17 cellular contexts compared by ENCODE assay signal in the genomic region with DNA sequence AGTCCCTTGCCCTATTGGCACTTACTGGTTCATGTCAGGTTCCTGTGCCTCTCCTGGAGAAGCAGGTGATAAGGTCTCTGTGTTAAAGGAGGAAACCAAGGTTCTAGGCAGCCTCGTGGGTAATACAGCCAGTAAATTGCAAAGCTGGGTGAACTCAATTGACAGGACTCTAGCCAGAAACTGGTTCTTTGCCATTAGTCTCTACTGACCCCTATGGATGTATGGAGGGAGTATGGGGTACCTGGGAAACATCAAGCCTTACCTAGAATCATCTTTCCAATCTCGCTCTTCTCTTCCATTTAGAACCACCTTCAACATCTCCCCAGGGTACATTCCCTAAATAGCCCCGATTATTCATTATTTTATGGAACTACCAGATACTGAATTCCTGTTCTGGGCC.
DNase-seq lines count a peak whose midpoint lies in the region; ATAC-seq, FAIRE-seq and TF ChIP-seq lines count a peak whose summit lies in the region.
"Had no signal": no experiment of that assay in that cellular context is flagged by ENCODE, and none has a peak within 500 bp of the region (broad histone marks: within the 10 kb centered on the region; RNA-seq: fewer than 3 reads in every experiment).

No MANE protein-coding gene starts in this region.

- H2BK5ac ChIP-seq in H9 (ENCODE audit: insufficient read length, low read length) (no peak overlapping the region), mesendoderm (ENCODE audit: low read length) (no peak overlapping the region)

- POLR2A ChIA-PET in HepG2 (lab: Yijun Ruan, JAX), result no interaction called here

- H3K4ac ChIP-seq in H9 (ENCODE audit: low read depth, low read length) (no peak overlapping the region), mesendoderm (ENCODE audit: low read depth, low read length) (no peak overlapping the region)

- H3K79me2 ChIP-seq in H9 (ENCODE audit: insufficient read depth, low read length) (no peaks in the 10 kb centered on the region), mesendoderm (ENCODE audit: control insufficient read depth, insufficient read depth, low read length) (no peaks in the 10 kb centered on the region), HepG2 (ENCODE audit: insufficient read depth, low read length) (no peaks in the 10 kb centered on the region)

- H3K27ac Mint-ChIP-seq in H9, result no peak overlapping the region

- H4K91ac ChIP-seq in H9 (ENCODE audit: insufficient read length, low read depth, low read length), result no peak overlapping the region

- H3K9ac ChIP-seq in H9 (ENCODE audit: extremely low read depth, insufficient read length, low read length) (no peak overlapping the region), mesendoderm (ENCODE audit: low read length) (no peak overlapping the region), HepG2 (ENCODE audit: insufficient read depth, low read depth, low read length) (no peak overlapping the region)

- no peak overlapping the region for H2BK12ac ChIP-seq in H9 (ENCODE audit: insufficient read length, low read depth, low read length)

- BruUV-seq in HepG2 (replicated peaks; lab: Mats Ljungman, UMichigan), result no TSS peak

- no CpG with 5 or more reads among the region's 3 CpGs for WGBS in H9 (ENCODE audit: extremely low coverage, insufficient read length, low lambda C conversion rate)
- no CpG with 5 or more reads among the region's 3 CpGs for WGBS in mesendoderm (ENCODE audit: extremely low coverage, insufficient coverage, low lambda C conversion rate)
- WGBS in HepG2 (ENCODE audit: low lambda C conversion rate), result 6% methylated on average over 3 of the region's 3 CpGs

- H3K27ac ChIP-seq in H9 (ENCODE audit: insufficient read length, low read depth, low read length), result no peak overlapping the region
- H3K27ac ChIP-seq in mesendoderm (ENCODE audit: low read depth, low read length), result no peak overlapping the region
- no peak overlapping the region for H3K27ac ChIP-seq in HepG2 (ENCODE audit: extremely low read length, insufficient read depth, low read length)
- H3K27ac ChIP-seq: A549 had no signal

- no peak overlapping the region for H2BK20ac ChIP-seq in H9 (ENCODE audit: low read depth, low read length, poor library complexity, severe bottlenecking)

- TF ChIP-seq CTCF in H9 (conservative IDR thresholded peaks at IDR 0.05) (peak; percentile 54), choroid plexus epithelial cell (conservative IDR thresholded peaks at IDR 0.05; ENCODE audit: low read depth, low read length) (peak; percentile 14), HepG2 (CRISPR knock-in tag; IDR thresholded peaks at IDR 0.05) (no peak), omental fat pad (IDR thresholded peaks at IDR 0.05) (no peak)

- no peak overlapping the region for H3K14ac ChIP-seq in H9 (ENCODE audit: insufficient read depth, low read length)

- no peaks in the 10 kb centered on the region; a peak in 1 of 7 replicates for H3K36me3 Mint-ChIP-seq in H9 (ENCODE audit: insufficient read depth in 1 of 3, low read depth in 3 of 3)

- peaks cover 0 to 1% of the 10 kb centered on the region in 2 experiments; a peak in 2 of 5 replicates for H3K9me3 Mint-ChIP-seq in H9

- intact Hi-C loops in HepG2 (cut with micrococcal nuclease; ENCODE audit: unreplicated experiment), result no loop called here

- H3K23ac ChIP-seq in H9 (ENCODE audit: insufficient read length, low read depth, low read length) (no peak overlapping the region), mesendoderm (ENCODE audit: low read length) (no peak overlapping the region)

- ATAC-seq in HepG2, result no peak
- ATAC-seq in omental fat pad (ENCODE audit: low FRiP score), result no peak
- ATAC-seq: A549, PC-3 had no signal

- in situ Hi-C loops in HepG2 (cut with HindIII; ENCODE audit: extremely low pct_ligation_motif_present, low pct_unique_long_range_greater_than_20kb), result no loop called here

- no peaks in the 10 kb centered on the region for H3K27me3 ChIP-seq in H9 (ENCODE audit: insufficient read depth, low read length)
- no peaks in the 10 kb centered on the region for H3K27me3 ChIP-seq in mesendoderm (ENCODE audit: insufficient read depth, low read length, poor library complexity)
- H3K27me3 ChIP-seq in HepG2 (ENCODE audit: control insufficient read depth in 1 of 2, insufficient read depth in 2 of 2, low read length in 2 of 2), result no peaks in the 10 kb centered on the region

- H4K20me1 ChIP-seq in H9 (ENCODE audit: control insufficient read depth, insufficient read depth, insufficient read length) (no peaks in the 10 kb centered on the region), HepG2 (ENCODE audit: insufficient read depth, low read length) (no peaks in the 10 kb centered on the region)

- FAIRE-seq in HepG2 (lab: Jason Lieb, UNC), result no peak
- no peak for FAIRE-seq in GM19239 (lab: Jason Lieb, UNC)
- FAIRE-seq: A549 had no signal

- DNase-seq in ELR (ENCODE audit: low read depth), result peak; percentile 4
- DNase-seq in H9, result no peak
- DNase-seq in choroid plexus epithelial cell (ENCODE audit: low read depth), result no peak
- peak; percentile 37 for DNase-seq in mesendoderm
- no peak for DNase-seq in HepG2 (ENCODE audit: low spot score)
- no peak for DNase-seq in omental fat pad (ENCODE audit: low spot score)
- no peak for DNase-seq in GM19239 (ENCODE audit: insufficient read length, low spot score)
- no peak for DNase-seq in NCI-H1092 (lab: John Stamatoyannopoulos, UW)
- DNase-seq: Caco-2, GOT3, KG1, NCI-H1105 treated with DMSO at 0.1 percent for 48 hours, NCI-H2029 treated with DMSO at 0.1 percent for 48 hours, NCI-H2227 treated with DMSO at 0.1 percent for 48 hours, NCI-H526, PC-3 had no signal

- H3K4me3 ChIP-seq in choroid plexus epithelial cell (ENCODE audit: low read depth, low read length), result no peak overlapping the region
- H3K4me3 ChIP-seq in mesendoderm (ENCODE audit: low read length), result no peak overlapping the region
- H3K4me3 ChIP-seq in HepG2 (replicated peaks in 1 of 3; ENCODE audit: insufficient read depth in 1 of 3, low read depth in 2 of 3, low read length in 3 of 3), result no peak overlapping the region
- H3K4me3 ChIP-seq: A549 had no signal

- no peak overlapping the region for H4K5ac ChIP-seq in H9 (ENCODE audit: insufficient read length, low read depth, low read length)
- H4K5ac ChIP-seq in mesendoderm (ENCODE audit: low read length), result no peak overlapping the region

- no peaks in the 10 kb centered on the region for H3K23me2 ChIP-seq in H9 (ENCODE audit: insufficient read length, low read depth, low read length, poor library complexity, severe bottlenecking)

- no peak overlapping the region for H3K56ac ChIP-seq in H9 (ENCODE audit: insufficient read length, low read depth, low read length)
- no peak overlapping the region for H3K56ac ChIP-seq in mesendoderm (ENCODE audit: low read length)

- H2AFZ ChIP-seq in H9 (ENCODE audit: low read length) (no peak overlapping the region), HepG2 (ENCODE audit: low read length) (no peak overlapping the region)

- H3K4me1 Mint-ChIP-seq in H9, result peaks cover 15 to 19% of the 10 kb centered on the region in 2 experiments

- CTCF ChIA-PET in HepG2 (lab: Yijun Ruan, JAX; ENCODE audit: low intra/inter-chr PET ratio, low total read pairs), result no interaction called here

- H2AK5ac ChIP-seq in H9 (ENCODE audit: insufficient read length, low read length) (no peak overlapping the region), mesendoderm (ENCODE audit: low read length) (no peak overlapping the region)

- H3K9me3 ChIP-seq in H9 (ENCODE audit: control insufficient read depth, low read depth, low read length), result no peaks in the 10 kb centered on the region
- 0 out of 2 replicates have a peak, but pooled peaks cover 9% of the 10 kb centered on the region for H3K9me3 ChIP-seq in HepG2 (ENCODE audit: low read length)
- H3K9me3 ChIP-seq: A549 had no signal

- H3K4me1 ChIP-seq in H9 (ENCODE audit: insufficient read depth, low read length) (no peaks in the 10 kb centered on the region), mesendoderm (ENCODE audit: control insufficient read depth, low read depth, low read length) (no peaks in the 10 kb centered on the region), HepG2 (ENCODE audit: insufficient read depth, low read length) (no peaks in the 10 kb centered on the region)
- H3K4me1 ChIP-seq: A549, Caco-2 had no signal

- H4K8ac ChIP-seq in H9 (replicated peaks; ENCODE audit: insufficient read length, low read depth, low read length), result no peak overlapping the region
- H4K8ac ChIP-seq in mesendoderm (ENCODE audit: low read depth, low read length), result no peak overlapping the region

- H3K27me3 Mint-ChIP-seq in H9 (ENCODE audit: low read depth), result no peaks in the 10 kb centered on the region

- H2BK120ac ChIP-seq in H9 (ENCODE audit: low read depth, low read length, poor library complexity, severe bottlenecking) (no peak overlapping the region), mesendoderm (ENCODE audit: low read depth, low read length) (no peak overlapping the region)

- H3K36me3 ChIP-seq in mesendoderm (ENCODE audit: control insufficient read depth, insufficient read depth, low read length) (no peaks in the 10 kb centered on the region), HepG2 (replicated peaks in 1 of 2; ENCODE audit: control insufficient read depth in 1 of 2, insufficient read depth in 2 of 2, low read length in 2 of 2) (no peaks in the 10 kb centered on the region)

- H3K4me2 ChIP-seq in H9 (ENCODE audit: insufficient read depth, insufficient read length, low read length) (no peak overlapping the region), mesendoderm (ENCODE audit: low read length) (no peak overlapping the region), HepG2 (ENCODE audit: low read depth, low read length) (no peak overlapping the region)
- H3K4me2 ChIP-seq: A549 had no signal

- H3K18ac ChIP-seq in H9 (ENCODE audit: insufficient read length, low read depth, low read length), result no peak overlapping the region
- no peak overlapping the region for H3K18ac ChIP-seq in mesendoderm (ENCODE audit: low read length)

- H3K4me3 Mint-ChIP-seq in H9, result no peak overlapping the region

- H3K79me1 ChIP-seq in H9 (ENCODE audit: insufficient read depth, low read depth, low read length, poor library complexity, severe bottlenecking) (no peaks in the 10 kb centered on the region), mesendoderm (ENCODE audit: low read length) (no peaks in the 10 kb centered on the region)

- H2BK15ac ChIP-seq in H9 (ENCODE audit: low read depth, low read length), result no peak overlapping the region
- no peak overlapping the region for H2BK15ac ChIP-seq in mesendoderm (replicated peaks; ENCODE audit: low read depth)

- no peak overlapping the region for H3T11ph ChIP-seq in H9 (ENCODE audit: low read length)

- TF ChIP-seq RAD21 in HepG2 (CRISPR knock-in tag; IDR thresholded peaks at IDR 0.05), result no peak

- TF ChIP-seq EP300 in HepG2 (IDR thresholded peaks at IDR 0.05; ENCODE audit: low read depth in 2 of 2, low read length in 2 of 2), result no peak
- TF ChIP-seq EP300 in HepG2 (CRISPR knock-in tag; IDR thresholded peaks at IDR 0.05; ENCODE audit: borderline replicate concordance), result no peak

- no peak for TF ChIP-seq POLR2A in HepG2 (IDR thresholded peaks at IDR 0.05; ENCODE audit: insufficient read depth in 1 of 2, low read depth in 2 of 2, low read length in 2 of 2)

TF ChIP-seq in HepG2, 621 proteins besides CTCF, POLR2A, EP300 and RAD21 (continues in another document):
- no peak for TF ChIP-seq ZNF547 (CRISPR knock-in tag; IDR thresholded peaks at IDR 0.05)
- no peak for TF ChIP-seq FOXK2 (IDR thresholded peaks at IDR 0.05)
- TF ChIP-seq ZNF292 (CRISPR knock-in tag; IDR thresholded peaks at IDR 0.05; ENCODE audit: borderline replicate concordance, low read depth), result no peak
- no peak for TF ChIP-seq ZBTB7B (CRISPR knock-in tag; IDR thresholded peaks at IDR 0.05)

Comparison
In these comparisons a context has a peak if more than half of its experiments do, and no peak if none do; other contexts are left out.
1. DNase-seq: peak in ELR (single experiment) and mesendoderm (single experiment); none in H9 (single experiment), choroid plexus epithelial cell (single experiment), HepG2 (single experiment), omental fat pad (single experiment), GM19239 (single experiment) and NCI-H1092 (single experiment).
2. CTCF ChIP-seq: peak in H9 (single experiment) and choroid plexus epithelial cell (single experiment); none in HepG2 (single experiment) and omental fat pad (0 of 3).